ENCODE assay signal across 9 cellular contexts in genomic region chr2:74186038-74186437, GRCh38. TPM values are rescaled to one million over a fixed set of nuclear protein-coding genes. Genes with fewer than 3 reads are reported as not detected.
DNase-seq lines count a peak whose midpoint lies in the region; ATAC-seq and TF ChIP-seq lines count a peak whose summit lies in the region.
"Had no signal": no experiment of that assay in that cellular context is flagged by ENCODE, and none has a peak within 500 bp of the region (broad histone marks: within the 10 kb centered on the region; RNA-seq: fewer than 3 reads in every experiment).

No MANE protein-coding gene starts in this region.

- H3K27ac Mint-ChIP-seq in activated naive CD8-positive, alpha-beta T cell treated with anti-CD3 and anti-CD28 coated beads, Interleukin-2, amount 10 ng/mL, durations not matched to agents 7 days and 5 days = peak overlapping the region; percentile 71
- H3K27ac Mint-ChIP-seq: nephron had no signal

- no peak for TF ChIP-seq CTCF in GM13977 (IDR thresholded peaks at IDR 0.05; ENCODE audit: extremely low read depth, insufficient read depth, missing control alignments)
- no peak for TF ChIP-seq CTCF in foreskin keratinocyte (conservative IDR thresholded peaks at IDR 0.05)

- no peak overlapping the region for H3K27ac ChIP-seq in foreskin keratinocyte

- no peaks in the 10 kb centered on the region for H3K36me3 Mint-ChIP-seq in activated naive CD8-positive, alpha-beta T cell treated with anti-CD3 and anti-CD28 coated beads, Interleukin-2, amount 10 ng/mL, durations not matched to agents 7 days and 5 days

- DNase-seq in GM13977 (ENCODE audit: low spot score) (peak; percentile 69), HUDEP-2 (lab: John Stamatoyannopoulos, UW; ENCODE audit: unreplicated experiment in 76 of 76) (peak in 69 of 76 experiments; percentile 8 to 84 (median 56)), HAP-1 (ENCODE audit: low spot score in 2 of 2) (no peak), foreskin keratinocyte (no peak), NCI-H1105 (lab: John Stamatoyannopoulos, UW) (no peak)
- DNase-seq in activated naive CD8-positive, alpha-beta T cell treated with anti-CD3 and anti-CD28 coated beads, Interleukin-2, amount 10 ng/mL, durations not matched to agents 7 days and 5 days = no peak
- peak; percentile 67 for DNase-seq in stimulated activated CD4-positive, alpha-beta T cell treated with anti-CD3 and anti-CD28 coated beads, Interleukin-1b, Interleukin-23, amount 100 ng/mL, for 48 hours

- H3K4me3 ChIP-seq in HAP-1 = no peak overlapping the region

- peaks cover 2% of the 10 kb centered on the region for H3K27me3 Mint-ChIP-seq in activated naive CD8-positive, alpha-beta T cell treated with anti-CD3 and anti-CD28 coated beads, Interleukin-2, amount 10 ng/mL, durations not matched to agents 7 days and 5 days

- POLR2A ChIA-PET in activated naive CD8-positive, alpha-beta T cell treated with anti-CD3 and anti-CD28 coated beads, Interleukin-2, amount 10 ng/mL, durations not matched to agents 7 days and 5 days (lab: Charles Lee) = interaction anchor here (3.1 kb wide), 1 partner anchor 13 kb away, joined by 23 read pairs; the partner anchor contains the start of gene MTHFD2

- H3K4me3 Mint-ChIP-seq in activated naive CD8-positive, alpha-beta T cell treated with anti-CD3 and anti-CD28 coated beads, Interleukin-2, amount 10 ng/mL, durations not matched to agents 7 days and 5 days = peak overlapping the region; percentile 50
- H3K4me3 Mint-ChIP-seq: nephron had no signal

- peak; percentile 69 for ATAC-seq in GM21515 (IDR thresholded peaks at IDR 0.05; ENCODE audit: unreplicated experiment)
- peak; percentile 80 for ATAC-seq in activated naive CD8-positive, alpha-beta T cell treated with anti-CD3 and anti-CD28 coated beads, Interleukin-2, amount 10 ng/mL, durations not matched to agents 7 days and 5 days (ENCODE audit: low read depth)
- no peak for ATAC-seq in foreskin keratinocyte

- no peaks in the 10 kb centered on the region for H3K9me3 ChIP-seq in HAP-1

- in situ Hi-C loops in GM13977 (cut with MboI; ENCODE audit: low pct_unique_long_range_greater_than_20kb, low sequenced_read_pairs, unreplicated experiment) (no loop called here), HAP-1 (cut with MboI; ENCODE audit: low sequenced_read_pairs) (no loop called here)

- peaks cover 17% of the 10 kb centered on the region for H3K4me1 Mint-ChIP-seq in activated naive CD8-positive, alpha-beta T cell treated with anti-CD3 and anti-CD28 coated beads, Interleukin-2, amount 10 ng/mL, durations not matched to agents 7 days and 5 days
- H3K4me1 Mint-ChIP-seq: nephron had no signal

- H3K27me3 ChIP-seq in HAP-1 (ENCODE audit: low read depth) = no peaks in the 10 kb centered on the region
- H3K27me3 ChIP-seq in foreskin keratinocyte = no peaks in the 10 kb centered on the region

- no peaks in the 10 kb centered on the region for H3K36me3 ChIP-seq in HAP-1 (replicated peaks)

- H3K4me1 ChIP-seq in HAP-1 = peaks cover 2% of the 10 kb centered on the region; the same call in 1 of the 2 replicates
- H3K4me1 ChIP-seq in foreskin keratinocyte = peaks cover 16% of the 10 kb centered on the region

- H3K9me3 Mint-ChIP-seq in activated naive CD8-positive, alpha-beta T cell treated with anti-CD3 and anti-CD28 coated beads, Interleukin-2, amount 10 ng/mL, durations not matched to agents 7 days and 5 days = no peaks in the 10 kb centered on the region
- H3K9me3 Mint-ChIP-seq: nephron had no signal

RNA-seq across cellular contexts. Expression of gene MOB1A, which starts 7.4 kb away (rescaled TPM):
- total RNA-seq in activated naive CD8-positive, alpha-beta T cell treated with anti-CD3 and anti-CD28 coated beads, Interleukin-2, amount 10 ng/mL, durations not matched to agents 7 days and 5 days = 100 to 1,000 TPM; 178 TPM
- total RNA-seq in foreskin keratinocyte = 113 and 116 TPM in 2 replicates
- 32.8 and 39.5 TPM in 2 replicates for polyA plus RNA-seq in foreskin keratinocyte

RNA-seq across cellular contexts. Expression of gene MTHFD2, which starts 12.4 kb away (rescaled TPM):
- 100 to 1,000 TPM; 127 to 130 TPM for total RNA-seq in activated naive CD8-positive, alpha-beta T cell treated with anti-CD3 and anti-CD28 coated beads, Interleukin-2, amount 10 ng/mL, durations not matched to agents 7 days and 5 days
- 121 and 154 TPM in 2 replicates for total RNA-seq in foreskin keratinocyte
- 85.6 and 90.9 TPM in 2 replicates for polyA plus RNA-seq in foreskin keratinocyte

RNA-seq across cellular contexts. Expression of gene BOLA3, which starts 38.3 kb away (rescaled TPM):
- 10 to 100 TPM; 47.7 to 53.8 TPM for total RNA-seq in activated naive CD8-positive, alpha-beta T cell treated with anti-CD3 and anti-CD28 coated beads, Interleukin-2, amount 10 ng/mL, durations not matched to agents 7 days and 5 days
- total RNA-seq in foreskin keratinocyte = 106 and 107 TPM in 2 replicates
- 153 and 167 TPM in 2 replicates for polyA plus RNA-seq in foreskin keratinocyte

Comparison
In these comparisons a context has a peak if more than half of its experiments do, and no peak if none do; other contexts are left out.
1. DNase-seq: peak in GM13977 (single experiment), HUDEP-2 (69 of 76) and stimulated activated CD4-positive, alpha-beta T cell treated with anti-CD3 and anti-CD28 coated beads, Interleukin-1b, Interleukin-23, amount 100 ng/mL, for 48 hours (single experiment); none in activated naive CD8-positive, alpha-beta T cell treated with anti-CD3 and anti-CD28 coated beads, Interleukin-2, amount 10 ng/mL, durations not matched to agents 7 days and 5 days (single experiment), HAP-1 (0 of 2), foreskin keratinocyte (0 of 2) and NCI-H1105 (single experiment).